ENCODE assay signal across 21 cellular contexts in genomic region chr5:81286059-81286617, GRCh38. TPM values are rescaled to one million over a fixed set of nuclear protein-coding genes. Genes with fewer than 3 reads are reported as not detected.
"Had no signal": no experiment of that assay in that cellular context is flagged by ENCODE, and none has a peak within 500 bp of the region (broad histone marks: within the 10 kb centered on the region; RNA-seq: fewer than 3 reads in every experiment).

No MANE protein-coding gene starts in this region.

- H3K27ac Mint-ChIP-seq: activated B cell treated with CpG ODN at 0.5 μM for 24 hours; activated CD8-positive, alpha-beta T cell treated with anti-CD3 and anti-CD28 coated beads for 36 hours; activated naive CD8-positive, alpha-beta T cell treated with anti-CD3 and anti-CD28 coated beads for 36 hours; immature natural killer cell; stimulated activated effector memory CD8-positive, alpha-beta T cell treated with anti-CD3 and anti-CD28 coated beads, Interleukin-12 subunit alpha, Interleukin-12 subunit beta, amount 100 ng/mL, for 72 hours had no signal

- H3K9me3 Mint-ChIP-seq: immature natural killer cell; stimulated activated effector memory CD8-positive, alpha-beta T cell treated with anti-CD3 and anti-CD28 coated beads, Interleukin-12 subunit alpha, Interleukin-12 subunit beta, amount 100 ng/mL, for 72 hours had no signal

- H3K4me3 Mint-ChIP-seq: activated B cell treated with CpG ODN at 0.5 μM for 24 hours; activated CD8-positive, alpha-beta T cell treated with anti-CD3 and anti-CD28 coated beads for 36 hours; activated naive CD8-positive, alpha-beta T cell treated with anti-CD3 and anti-CD28 coated beads for 36 hours; immature natural killer cell; naive B cell had no signal

- H3K4me3 ChIP-seq: body of pancreas, colonic mucosa, lung, tibial artery had no signal

- H3K27ac ChIP-seq: body of pancreas, colonic mucosa, foreskin keratinocyte, neutrophil, parathyroid adenoma, tibial artery had no signal

- H3K27me3 Mint-ChIP-seq: activated B cell treated with CpG ODN at 0.5 μM for 24 hours; activated CD8-positive, alpha-beta T cell treated with anti-CD3 and anti-CD28 coated beads for 36 hours; activated naive CD8-positive, alpha-beta T cell treated with anti-CD3 and anti-CD28 coated beads for 36 hours; naive B cell had no signal

- H3K4me1 ChIP-seq: body of pancreas, colonic mucosa, parathyroid adenoma had no signal

- H3K9me3 ChIP-seq: body of pancreas, colonic mucosa, neutrophil, tibial artery had no signal

- DNase-seq: activated B cell treated with CpG ODN at 0.5 μM for 24 hours; activated CD4-positive, alpha-beta T cell treated with anti-CD3 and anti-CD28 coated beads for 48 hours; activated CD8-positive, alpha-beta T cell treated with anti-CD3 and anti-CD28 coated beads for 36 hours; activated naive CD8-positive, alpha-beta T cell treated with anti-CD3 and anti-CD28 coated beads for 36 hours; activated T-cell treated with anti-CD3 and anti-CD28 coated beads, Interleukin-2, amount 50 U/mL, for 48 hours; amygdala; body of pancreas; central memory CD4-positive, alpha-beta T cell; colonic mucosa; foreskin keratinocyte; glutamatergic neuron; immature natural killer cell; left cardiac atrium; naive B cell; stimulated activated CD4-positive, alpha-beta T cell treated with anti-CD3 and anti-CD28 coated beads, Interleukin-2, amount 100 ng/mL, for 24 hours; tibial artery had no signal

- H3K36me3 ChIP-seq: colonic mucosa, neutrophil, tibial artery had no signal

- H3K27me3 ChIP-seq: body of pancreas, colonic mucosa, foreskin keratinocyte, neutrophil, tibial artery had no signal

- ATAC-seq: activated CD8-positive, alpha-beta T cell treated with anti-CD3 and anti-CD28 coated beads for 36 hours; body of pancreas; foreskin keratinocyte; left cardiac atrium; stimulated activated effector memory CD8-positive, alpha-beta T cell treated with anti-CD3 and anti-CD28 coated beads, Interleukin-12 subunit alpha, Interleukin-12 subunit beta, amount 100 ng/mL, for 72 hours had no signal

RNA-seq across cellular contexts. Expression of gene CKMT2, which starts 53.0 kb away (rescaled TPM):
- total RNA-seq: activated B cell treated with CpG ODN at 0.5 μM for 24 hours; activated CD8-positive, alpha-beta T cell treated with anti-CD3 and anti-CD28 coated beads for 36 hours; activated naive CD8-positive, alpha-beta T cell treated with anti-CD3 and anti-CD28 coated beads for 36 hours; foreskin keratinocyte; T-helper 2 cell treated with Interferon-gamma antibody and Interleukin-4, amounts not matched to agents 100 ng/mL and 5 ng/mL, for 36 hours had no signal
